Comparison of ENCODE assay signal across 12 cellular contexts in the genomic region with DNA sequence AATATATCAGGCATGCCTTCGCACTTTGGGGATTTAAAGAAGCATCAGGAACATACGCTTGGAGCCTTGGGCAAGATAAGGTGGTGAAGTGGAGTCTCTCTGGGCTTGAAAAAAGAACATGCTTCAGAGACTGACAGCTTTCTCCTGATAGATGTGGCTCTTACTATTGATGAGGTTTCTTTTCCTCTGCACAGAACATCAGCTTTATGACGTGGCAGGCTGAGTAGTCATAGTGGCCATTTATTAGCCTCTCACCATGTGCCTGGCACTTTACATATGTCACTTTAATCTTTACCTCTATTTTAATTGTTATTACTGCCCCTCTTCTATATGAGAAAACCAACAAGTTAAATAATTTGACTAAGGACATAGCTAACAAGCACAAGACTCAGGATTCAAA.
"Had no signal": no experiment of that assay in that cellular context is flagged by ENCODE, and none has a peak within 500 bp of the region (broad histone marks: within the 10 kb centered on the region; RNA-seq: fewer than 3 reads in every experiment).

No MANE protein-coding gene starts in this region.

- ATAC-seq: foreskin keratinocyte, left ventricle myocardium superior had no signal

- DNase-seq: activated CD4-positive, alpha-beta memory T cell treated with anti-CD3 and anti-CD28 coated beads, Interleukin-2, amount 10 ng/mL, durations not matched to agents 7 days and 5 days; activated CD4-positive, alpha-beta T cell treated with anti-CD3 and anti-CD28 coated beads for 36 hours; activated CD8-positive, alpha-beta memory T cell treated with anti-CD3 and anti-CD28 coated beads, Interleukin-2, amount 50 U/mL, for 4 hours; activated gamma-delta T cell treated with Interleukin-2 at 50 U/mL for 16 hours; brain microvascular endothelial cell; foreskin keratinocyte; left ventricle myocardium superior; mesendoderm; natural killer cell; stimulated activated CD4-positive, alpha-beta T cell treated with anti-CD3 and anti-CD28 coated beads, Interleukin-1b, Interleukin-23, amount 100 ng/mL, for 48 hours; stomach; upper lobe of right lung had no signal
